Comparison of ENCODE assay signal across 13 cellular contexts in genomic region chr12:51631591-51631990, GRCh38. TPM values are rescaled to one million over a fixed set of nuclear protein-coding genes. Genes with fewer than 3 reads are reported as not detected.
DNase-seq lines count a peak whose midpoint lies in the region; TF ChIP-seq lines count a peak whose summit lies in the region.
"Had no signal": no experiment of that assay in that cellular context is flagged by ENCODE, and none has a peak within 500 bp of the region (broad histone marks: within the 10 kb centered on the region; RNA-seq: fewer than 3 reads in every experiment).

No MANE protein-coding gene starts in this region.

- no peaks in the 10 kb centered on the region for H3K9me3 Mint-ChIP-seq in MCF 10A (ENCODE audit: unreplicated experiment)
- peaks cover 0 to 2% (median 0%) of the 10 kb centered on the region in 8 donors for H3K9me3 Mint-ChIP-seq in CD4-positive, alpha-beta memory T cell
- H3K9me3 Mint-ChIP-seq: activated B cell treated with CpG ODN at 0.5 μM for 24 hours had no signal

- BruUV-seq in MCF 10A (replicated peaks; lab: Mats Ljungman, UMichigan), result no TSS peak

- H3K27ac Mint-ChIP-seq in MCF 10A (ENCODE audit: low read depth, unreplicated experiment), result peak overlapping the region; percentile 70
- no peak overlapping the region for H3K27ac Mint-ChIP-seq in CD4-positive, alpha-beta memory T cell
- H3K27ac Mint-ChIP-seq: activated B cell treated with CpG ODN at 0.5 μM for 24 hours had no signal

- peaks cover 27% of the 10 kb centered on the region for H3K4me1 Mint-ChIP-seq in MCF 10A (ENCODE audit: insufficient read depth, unreplicated experiment)
- H3K4me1 Mint-ChIP-seq in CD4-positive, alpha-beta memory T cell, result peaks cover 0 to 4% (median 0%) of the 10 kb centered on the region in 4 donors
- H3K4me1 Mint-ChIP-seq: activated B cell treated with CpG ODN at 0.5 μM for 24 hours had no signal

- DNase-seq in MCF 10A (ENCODE audit: unreplicated experiment) (peak; percentile 51), breast epithelium (ENCODE audit: low spot score in 2 of 2) (no peak), globus pallidus (ENCODE audit: low spot score) (peak; percentile 12), superior temporal gyrus (ENCODE audit: extremely low spot score) (peak; percentile 64), KBM-7 (no peak)
- no peak for DNase-seq in effector CD4-positive, alpha-beta T cell
- no peak for DNase-seq in CD4-positive, alpha-beta memory T cell
- DNase-seq: activated B cell treated with CpG ODN at 0.5 μM for 24 hours; BE2C; effector CD8-positive, alpha-beta T cell; small intestine had no signal

- no peaks in the 10 kb centered on the region for H3K36me3 Mint-ChIP-seq in MCF 10A (ENCODE audit: insufficient read depth, unreplicated experiment)
- no peaks in the 10 kb centered on the region for H3K36me3 Mint-ChIP-seq in CD4-positive, alpha-beta memory T cell

- peaks cover 0 to 8% of the 10 kb centered on the region in 2 donors for H3K4me1 ChIP-seq in breast epithelium
- H3K4me1 ChIP-seq in CD4-positive, alpha-beta memory T cell (ENCODE audit: insufficient read depth, low read length), result no peaks in the 10 kb centered on the region

- TF ChIP-seq POLR2A in breast epithelium (IDR thresholded peaks at IDR 0.05), result no peak

- TF ChIP-seq CTCF in MCF 10A (IDR thresholded peaks at IDR 0.05; ENCODE audit: unreplicated experiment) (no peak), breast epithelium (IDR thresholded peaks at IDR 0.05) (no peak), VCaP (conservative IDR thresholded peaks at IDR 0.05) (no peak)

- H3K9me3 ChIP-seq in breast epithelium, result no peaks in the 10 kb centered on the region
- H3K9me3 ChIP-seq in CD4-positive, alpha-beta memory T cell (ENCODE audit: control insufficient read depth in 1 of 2, low read length in 2 of 2), result no peaks in the 10 kb centered on the region
- H3K9me3 ChIP-seq: BE2C had no signal

- no peaks in the 10 kb centered on the region for H3K36me3 ChIP-seq in breast epithelium
- no peaks in the 10 kb centered on the region for H3K36me3 ChIP-seq in CD4-positive, alpha-beta memory T cell (ENCODE audit: insufficient read depth, low read length)
- H3K36me3 ChIP-seq: BE2C had no signal

- CTCF ChIA-PET in MCF 10A (lab: Yijun Ruan, JAX), result no interaction called here
- CTCF ChIA-PET in CD4-positive, alpha-beta memory T cell (lab: Charles Lee; ENCODE audit: partially characterized antibody), result no interaction called here

- POLR2A ChIA-PET in MCF 10A (lab: Yijun Ruan, JAX), result interaction anchor here (0.7 kb wide), 1 partner anchor 118 kb away, joined by 3 read pairs; no protein-coding TSS in a partner anchor
- POLR2A ChIA-PET in CD4-positive, alpha-beta memory T cell (lab: Charles Lee; ENCODE audit: partially characterized antibody), result no interaction called here

- H3K4me3 Mint-ChIP-seq in MCF 10A (ENCODE audit: unreplicated experiment), result no peak overlapping the region
- no peak overlapping the region for H3K4me3 Mint-ChIP-seq in CD4-positive, alpha-beta memory T cell
- H3K4me3 Mint-ChIP-seq: activated B cell treated with CpG ODN at 0.5 μM for 24 hours had no signal

- no peaks in the 10 kb centered on the region for H3K27me3 ChIP-seq in breast epithelium
- H3K27me3 ChIP-seq in CD4-positive, alpha-beta memory T cell (ENCODE audit: insufficient read depth, low read length), result no peaks in the 10 kb centered on the region
- H3K27me3 ChIP-seq: BE2C had no signal

- no peak overlapping the region for H3K4me3 ChIP-seq in breast epithelium
- no peak overlapping the region for H3K4me3 ChIP-seq in CD4-positive, alpha-beta memory T cell (ENCODE audit: low read length in 2 of 2)
- H3K4me3 ChIP-seq: lung had no signal

- H3K27me3 Mint-ChIP-seq in MCF 10A (ENCODE audit: insufficient read depth, unreplicated experiment), result no peaks in the 10 kb centered on the region
- peaks cover 21 to 23% of the 10 kb centered on the region in 2 donors for H3K27me3 Mint-ChIP-seq in CD4-positive, alpha-beta memory T cell

- in situ Hi-C loops in KBM-7 (cut with MboI; ENCODE audit: low pct_unique_long_range_greater_than_20kb, low sequenced_read_pairs), result no loop called here

- H3K27ac ChIP-seq in breast epithelium, result peak overlapping the region in 1 of 2 donors; percentile 25
- peak overlapping the region; percentile 55 for H3K27ac ChIP-seq in VCaP
- no peak overlapping the region for H3K27ac ChIP-seq in CD4-positive, alpha-beta memory T cell (ENCODE audit: low read depth, low read length)

- intact Hi-C loops in MCF 10A (cut with micrococcal nuclease) (no loop called here), breast epithelium (cut with DNase I; ENCODE audit: low total_unique reads) (no loop called here)
- intact Hi-C loops in CD4-positive, alpha-beta memory T cell (cut with micrococcal nuclease), result no loop called here

RNA-seq across cellular contexts. Expression of gene SCN8A, which starts 40.6 kb away (rescaled TPM):
- total RNA-seq in MCF 10A (2022), result 0.70 and 2.1 TPM in 2 replicates
- 1 to 10 TPM in 2 of 3 donors, under 1 TPM in 1; 0.32 to 5.0 (median 1.6) TPM for total RNA-seq in breast epithelium
- total RNA-seq in CD4-positive, alpha-beta memory T cell, result under 1 TPM; 0.23 to 0.25 TPM
- polyA plus RNA-seq in CD4-positive, alpha-beta memory T cell, result under 1 TPM; 0.04 to 1.00 TPM

Comparison
In these comparisons a context has a peak if more than half of its experiments do, and no peak if none do; other contexts are left out.
1. DNase-seq: peak in MCF 10A (single experiment), globus pallidus (single experiment) and superior temporal gyrus (single experiment); none in breast epithelium (0 of 2), effector CD4-positive, alpha-beta T cell (single experiment), CD4-positive, alpha-beta memory T cell (0 of 5) and KBM-7 (single experiment).